In genomic region chr12:52606581-52607241, GRCh38 we compare ENCODE assay signal across 17 cellular contexts. TPM values are rescaled to one million over a fixed set of nuclear protein-coding genes. Genes with fewer than 3 reads are reported as not detected.
DNase-seq lines count a peak whose midpoint lies in the region; ATAC-seq and TF ChIP-seq lines count a peak whose summit lies in the region.
"Had no signal": no experiment of that assay in that cellular context is flagged by ENCODE, and none has a peak within 500 bp of the region (broad histone marks: within the 10 kb centered on the region; RNA-seq: fewer than 3 reads in every experiment).

No MANE protein-coding gene starts in this region.

- peaks cover 92% of the 10 kb centered on the region for H3K4me1 Mint-ChIP-seq in activated naive CD4-positive, alpha-beta T cell treated with anti-CD3 and anti-CD28 coated beads for 36 hours (ENCODE audit: low read depth)
- H3K4me1 Mint-ChIP-seq in effector memory CD8-positive, alpha-beta T cell (ENCODE audit: low read depth in 2 of 2) = peaks cover 10 to 37% of the 10 kb centered on the region in 2 donors
- peaks cover 56% of the 10 kb centered on the region for H3K4me1 Mint-ChIP-seq in activated T-helper 1 cell treated with anti-CD3 and anti-CD28 coated beads, Interleukin-12 subunit alpha, Interleukin-12 subunit beta, Interleukin-2, Interleukin-4 antibody, amounts not matched to agents 30 ng/mL and 10 ng/mL and 1 ng/mL, durations not matched to agents 14 hours and 24 hours and 36 hours (ENCODE audit: low read depth)

- no peaks in the 10 kb centered on the region for H3K27me3 Mint-ChIP-seq in activated naive CD4-positive, alpha-beta T cell treated with anti-CD3 and anti-CD28 coated beads for 36 hours (ENCODE audit: low read depth)
- peaks cover 7 to 61% of the 10 kb centered on the region in 2 donors for H3K27me3 Mint-ChIP-seq in effector memory CD8-positive, alpha-beta T cell
- H3K27me3 Mint-ChIP-seq in activated T-helper 1 cell treated with anti-CD3 and anti-CD28 coated beads, Interleukin-12 subunit alpha, Interleukin-12 subunit beta, Interleukin-2, Interleukin-4 antibody, amounts not matched to agents 30 ng/mL and 10 ng/mL and 1 ng/mL, durations not matched to agents 14 hours and 24 hours and 36 hours (ENCODE audit: insufficient read depth) = no peaks in the 10 kb centered on the region

- ATAC-seq in effector memory CD8-positive, alpha-beta T cell (replicated peaks) = no peak
- ATAC-seq in GM18511 (IDR thresholded peaks at IDR 0.05; ENCODE audit: unreplicated experiment) = no peak
- ATAC-seq: HepG2 had no signal

- CTCF ChIA-PET in activated naive CD4-positive, alpha-beta T cell treated with anti-CD3 and anti-CD28 coated beads for 36 hours (lab: Charles Lee) = interaction anchor here (0.9 to 1.4 kb wide), 3 partner anchors 11 to 225 kb away, joined by 3 to 6 read pairs (median 4); partner anchors contain the start of gene KRT73
- CTCF ChIA-PET in HEK293 (lab: Yijun Ruan, JAX) = interaction anchor here (0.9 to 1.0 kb wide), 2 partner anchors 260 to 452 kb away, joined by 3 to 4 read pairs; no protein-coding TSS in a partner anchor

- H3K36me3 ChIP-seq in HEK293 (ENCODE audit: control insufficient read depth in 2 of 2, insufficient read depth in 1 of 2, low read length in 2 of 2) = no peaks in the 10 kb centered on the region

- intact Hi-C loops in activated naive CD4-positive, alpha-beta T cell treated with anti-CD3 and anti-CD28 coated beads for 36 hours (cut with micrococcal nuclease) = no loop called here
- intact Hi-C loops in activated T-helper 1 cell treated with anti-CD3 and anti-CD28 coated beads, Interleukin-12 subunit alpha, Interleukin-12 subunit beta, Interleukin-2, Interleukin-4 antibody, amounts not matched to agents 30 ng/mL and 10 ng/mL and 1 ng/mL, durations not matched to agents 14 hours and 24 hours and 36 hours (cut with micrococcal nuclease) = no loop called here

- DNase-seq in activated naive CD4-positive, alpha-beta T cell treated with anti-CD3 and anti-CD28 coated beads for 36 hours = peak; percentile 16
- DNase-seq in activated naive CD4-positive, alpha-beta T cell treated with anti-CD3 and anti-CD28 coated beads, Interleukin-2, amount 50 U/mL, for 16 hours = no peak
- no peak for DNase-seq in effector memory CD8-positive, alpha-beta T cell
- DNase-seq in ureter (ENCODE audit: low spot score) = peak; percentile 6
- DNase-seq in activated T-helper 1 cell treated with anti-CD3 and anti-CD28 coated beads, Interleukin-12 subunit alpha, Interleukin-12 subunit beta, Interleukin-2, Interleukin-4 antibody, amounts not matched to agents 30 ng/mL and 10 ng/mL and 1 ng/mL, durations not matched to agents 14 hours and 24 hours and 36 hours (ENCODE audit: low spot score) = no peak
- DNase-seq: C1 segment of cervical spinal cord, COR-L47, HFFc6, NCI-H1092, NCI-H2081 treated with DMSO at 0.1 percent for 48 hours, NCI-H524 had no signal

- H3K27ac Mint-ChIP-seq in activated naive CD4-positive, alpha-beta T cell treated with anti-CD3 and anti-CD28 coated beads for 36 hours = no peak overlapping the region
- peak overlapping the region; percentile 12 to 25 for H3K27ac Mint-ChIP-seq in effector memory CD8-positive, alpha-beta T cell
- no peak overlapping the region for H3K27ac Mint-ChIP-seq in activated T-helper 1 cell treated with anti-CD3 and anti-CD28 coated beads, Interleukin-12 subunit alpha, Interleukin-12 subunit beta, Interleukin-2, Interleukin-4 antibody, amounts not matched to agents 30 ng/mL and 10 ng/mL and 1 ng/mL, durations not matched to agents 14 hours and 24 hours and 36 hours
- H3K27ac Mint-ChIP-seq: HFFc6 had no signal

- no peaks in the 10 kb centered on the region for H3K4me1 ChIP-seq in HEK293 (ENCODE audit: control insufficient read depth, insufficient read depth, low read length)

- H3K9me3 ChIP-seq in HEK293 (ENCODE audit: control insufficient read depth, insufficient read depth, low read depth, low read length) = no peaks in the 10 kb centered on the region

- H3K9me3 Mint-ChIP-seq in activated naive CD4-positive, alpha-beta T cell treated with anti-CD3 and anti-CD28 coated beads for 36 hours = no peaks in the 10 kb centered on the region
- no peaks in the 10 kb centered on the region for H3K9me3 Mint-ChIP-seq in effector memory CD8-positive, alpha-beta T cell
- H3K9me3 Mint-ChIP-seq in activated T-helper 1 cell treated with anti-CD3 and anti-CD28 coated beads, Interleukin-12 subunit alpha, Interleukin-12 subunit beta, Interleukin-2, Interleukin-4 antibody, amounts not matched to agents 30 ng/mL and 10 ng/mL and 1 ng/mL, durations not matched to agents 14 hours and 24 hours and 36 hours = no peaks in the 10 kb centered on the region
- H3K9me3 Mint-ChIP-seq: HFFc6 had no signal

- no peak overlapping the region for H3K4me3 Mint-ChIP-seq in activated naive CD4-positive, alpha-beta T cell treated with anti-CD3 and anti-CD28 coated beads for 36 hours
- H3K4me3 Mint-ChIP-seq in effector memory CD8-positive, alpha-beta T cell = no peak overlapping the region
- no peak overlapping the region for H3K4me3 Mint-ChIP-seq in activated T-helper 1 cell treated with anti-CD3 and anti-CD28 coated beads, Interleukin-12 subunit alpha, Interleukin-12 subunit beta, Interleukin-2, Interleukin-4 antibody, amounts not matched to agents 30 ng/mL and 10 ng/mL and 1 ng/mL, durations not matched to agents 14 hours and 24 hours and 36 hours
- H3K4me3 Mint-ChIP-seq: HFFc6 had no signal

- TF ChIP-seq CTCF in HEK293 (tag by site-specific recombination; IDR thresholded peaks at IDR 0.05) = no peak

- POLR2A ChIA-PET in HEK293 (lab: Yijun Ruan, JAX) = no interaction called here

- no peak overlapping the region for H3K27ac ChIP-seq in HEK293 (ENCODE audit: extremely low read depth, low read depth, low read length)

- peaks cover 1% of the 10 kb centered on the region for H3K36me3 Mint-ChIP-seq in activated naive CD4-positive, alpha-beta T cell treated with anti-CD3 and anti-CD28 coated beads for 36 hours (ENCODE audit: low read depth)
- peaks cover 3% of the 10 kb centered on the region for H3K36me3 Mint-ChIP-seq in effector memory CD8-positive, alpha-beta T cell (ENCODE audit: insufficient read depth)
- no peaks in the 10 kb centered on the region for H3K36me3 Mint-ChIP-seq in activated T-helper 1 cell treated with anti-CD3 and anti-CD28 coated beads, Interleukin-12 subunit alpha, Interleukin-12 subunit beta, Interleukin-2, Interleukin-4 antibody, amounts not matched to agents 30 ng/mL and 10 ng/mL and 1 ng/mL, durations not matched to agents 14 hours and 24 hours and 36 hours (ENCODE audit: low read depth)

- no peak overlapping the region for H3K4me3 ChIP-seq in HEK293 (ENCODE audit: low read depth, low read length)

TF ChIP-seq in HEK293, 187 proteins besides CTCF, POLR2A, EP300 and RAD21:
- TF ChIP-seq ZNF514 (tag by site-specific recombination; IDR thresholded peaks at IDR 0.05) (no peak), SCRT2 (tag by site-specific recombination; IDR thresholded peaks at IDR 0.05) (peak; percentile 59)

RNA-seq across cellular contexts. Expression of gene KRT72, which starts 5.4 kb away (rescaled TPM):
- total RNA-seq in activated naive CD4-positive, alpha-beta T cell treated with anti-CD3 and anti-CD28 coated beads for 36 hours = 1 to 10 TPM; 2.3 TPM
- not detected for total RNA-seq in ureter
- total RNA-seq in activated T-helper 1 cell treated with anti-CD3 and anti-CD28 coated beads, Interleukin-12 subunit alpha, Interleukin-12 subunit beta, Interleukin-2, Interleukin-4 antibody, amounts not matched to agents 30 ng/mL and 10 ng/mL and 1 ng/mL, durations not matched to agents 14 hours and 24 hours and 36 hours = not detected in 2 replicates
- total RNA-seq: A673, H1, HepG2, HFFc6, MCF 10A had no signal

RNA-seq across cellular contexts. Expression of gene KRT73, which starts 11.6 kb away (rescaled TPM):
- total RNA-seq in activated naive CD4-positive, alpha-beta T cell treated with anti-CD3 and anti-CD28 coated beads for 36 hours = 1 to 10 TPM; 1.4 to 2.1 TPM
- not detected for total RNA-seq in ureter
- not detected in 2 replicates for total RNA-seq in activated T-helper 1 cell treated with anti-CD3 and anti-CD28 coated beads, Interleukin-12 subunit alpha, Interleukin-12 subunit beta, Interleukin-2, Interleukin-4 antibody, amounts not matched to agents 30 ng/mL and 10 ng/mL and 1 ng/mL, durations not matched to agents 14 hours and 24 hours and 36 hours
- total RNA-seq: A673, H1, HepG2, HFFc6, MCF 10A had no signal

RNA-seq across cellular contexts. Expression of gene KRT74, which starts 33.1 kb away (rescaled TPM):
- total RNA-seq in activated naive CD4-positive, alpha-beta T cell treated with anti-CD3 and anti-CD28 coated beads for 36 hours = not detected
- 0.26 TPM for total RNA-seq in ureter
- total RNA-seq in activated T-helper 1 cell treated with anti-CD3 and anti-CD28 coated beads, Interleukin-12 subunit alpha, Interleukin-12 subunit beta, Interleukin-2, Interleukin-4 antibody, amounts not matched to agents 30 ng/mL and 10 ng/mL and 1 ng/mL, durations not matched to agents 14 hours and 24 hours and 36 hours = not detected in 2 replicates
- total RNA-seq: A673, H1, HepG2, HFFc6, MCF 10A had no signal

RNA-seq across cellular contexts. Expression of gene KRT2, which starts 45.3 kb away (rescaled TPM):
- total RNA-seq in activated naive CD4-positive, alpha-beta T cell treated with anti-CD3 and anti-CD28 coated beads for 36 hours = not detected
- not detected for total RNA-seq in ureter
- not detected in 2 replicates for total RNA-seq in activated T-helper 1 cell treated with anti-CD3 and anti-CD28 coated beads, Interleukin-12 subunit alpha, Interleukin-12 subunit beta, Interleukin-2, Interleukin-4 antibody, amounts not matched to agents 30 ng/mL and 10 ng/mL and 1 ng/mL, durations not matched to agents 14 hours and 24 hours and 36 hours
- total RNA-seq: A673, H1, HepG2, HFFc6, MCF 10A had no signal

RNA-seq across cellular contexts. Expression of gene KRT71, which starts 53.8 kb away (rescaled TPM):
- not detected for total RNA-seq in activated naive CD4-positive, alpha-beta T cell treated with anti-CD3 and anti-CD28 coated beads for 36 hours
- total RNA-seq in ureter = not detected
- not detected in 2 replicates for total RNA-seq in activated T-helper 1 cell treated with anti-CD3 and anti-CD28 coated beads, Interleukin-12 subunit alpha, Interleukin-12 subunit beta, Interleukin-2, Interleukin-4 antibody, amounts not matched to agents 30 ng/mL and 10 ng/mL and 1 ng/mL, durations not matched to agents 14 hours and 24 hours and 36 hours
- total RNA-seq: A673, H1, HepG2, HFFc6, MCF 10A had no signal

Comparison
In these comparisons a context has a peak if more than half of its experiments do, and no peak if none do; other contexts are left out.
1. DNase-seq: peak in activated naive CD4-positive, alpha-beta T cell treated with anti-CD3 and anti-CD28 coated beads for 36 hours (single experiment) and ureter (single experiment); none in activated naive CD4-positive, alpha-beta T cell treated with anti-CD3 and anti-CD28 coated beads, Interleukin-2, amount 50 U/mL, for 16 hours (single experiment), effector memory CD8-positive, alpha-beta T cell (0 of 3) and activated T-helper 1 cell treated with anti-CD3 and anti-CD28 coated beads, Interleukin-12 subunit alpha, Interleukin-12 subunit beta, Interleukin-2, Interleukin-4 antibody, amounts not matched to agents 30 ng/mL and 10 ng/mL and 1 ng/mL, durations not matched to agents 14 hours and 24 hours and 36 hours (single experiment).
2. H3K27ac Mint-ChIP-seq: peak in effector memory CD8-positive, alpha-beta T cell (2 of 2); none in activated naive CD4-positive, alpha-beta T cell treated with anti-CD3 and anti-CD28 coated beads for 36 hours (single experiment) and activated T-helper 1 cell treated with anti-CD3 and anti-CD28 coated beads, Interleukin-12 subunit alpha, Interleukin-12 subunit beta, Interleukin-2, Interleukin-4 antibody, amounts not matched to agents 30 ng/mL and 10 ng/mL and 1 ng/mL, durations not matched to agents 14 hours and 24 hours and 36 hours (single experiment).